Comparison of ENCODE assay signal across 24 cellular contexts in the genomic region with DNA sequence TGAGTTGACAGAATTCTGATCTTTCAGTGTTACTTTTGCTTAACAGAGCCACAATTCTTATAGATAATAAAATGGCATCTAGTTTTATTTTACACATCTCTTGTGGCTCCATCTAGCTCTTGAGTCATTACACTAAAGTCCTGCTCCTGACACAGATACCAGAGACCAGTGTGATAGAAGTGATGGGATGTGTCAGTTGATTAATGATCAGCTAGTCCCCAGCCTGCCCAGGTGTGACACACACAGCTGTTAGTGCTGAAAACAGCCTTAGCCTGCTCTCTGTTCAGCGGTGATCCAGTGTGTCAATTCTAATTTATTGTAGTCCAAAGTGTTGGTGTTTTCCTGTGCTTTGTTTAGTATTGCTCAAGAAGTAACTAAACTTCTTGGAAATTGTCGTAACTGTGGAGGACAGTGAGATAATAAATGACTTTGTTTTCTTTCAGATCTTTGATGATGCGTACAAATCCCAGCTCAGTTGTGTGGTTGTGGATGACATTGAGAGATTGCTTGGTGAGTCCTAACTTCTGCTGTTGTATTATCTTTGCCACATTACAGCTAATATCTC.
A peak's percentile ranks its signal among the peaks of the same experiment; 100 is the strongest.
DNase-seq lines count a peak whose midpoint lies in the region; ATAC-seq, FAIRE-seq and TF ChIP-seq lines count a peak whose summit lies in the region.
"Had no signal": no experiment of that assay in that cellular context is flagged by ENCODE, and none has a peak within 500 bp of the region (broad histone marks: within the 10 kb centered on the region; RNA-seq: fewer than 3 reads in every experiment).

No MANE protein-coding gene starts in this region.

- no peak for TF ChIP-seq RAD21 in HepG2 (CRISPR knock-in tag; IDR thresholded peaks at IDR 0.05)

- POLR2A ChIA-PET in HepG2 (lab: Yijun Ruan, JAX) = no interaction called here

- peaks cover 19% of the 10 kb centered on the region for H3K4me1 Mint-ChIP-seq in nephron progenitor cell
- no peaks in the 10 kb centered on the region for H3K4me1 Mint-ChIP-seq in glutamatergic neuron (ENCODE audit: low read depth, unreplicated experiment)

- in situ Hi-C loops in HepG2 (cut with HindIII; ENCODE audit: extremely low pct_ligation_motif_present, low pct_unique_long_range_greater_than_20kb) = no loop called here

- BruUV-seq in HepG2 (replicated peaks; lab: Mats Ljungman, UMichigan) = no TSS peak

- H2AFZ ChIP-seq in HepG2 (ENCODE audit: low read length) = no peak overlapping the region

- H3K9me3 Mint-ChIP-seq in nephron progenitor cell (no peaks in the 10 kb centered on the region), glutamatergic neuron (ENCODE audit: unreplicated experiment) (no peaks in the 10 kb centered on the region)
- H3K9me3 Mint-ChIP-seq: dendritic cell treated with granulocyte-macrophage colony-stimulating factor and Interleukin-4, amounts not matched to agents 40 ng/mL and 50 ng/mL, for 4 days; T-helper 1 cell treated with Interleukin-12 subunit alpha and Interleukin-12 subunit beta and Interleukin-4 antibody, amounts not matched to agents 30 μg/mL and 1 μg/mL, for 36 hours had no signal

- H3K27ac Mint-ChIP-seq in nephron progenitor cell (no peak overlapping the region), glutamatergic neuron (ENCODE audit: unreplicated experiment) (no peak overlapping the region)
- H3K27ac Mint-ChIP-seq: dendritic cell treated with granulocyte-macrophage colony-stimulating factor and Interleukin-4, amounts not matched to agents 40 ng/mL and 50 ng/mL, for 4 days; T-helper 1 cell treated with Interleukin-12 subunit alpha and Interleukin-12 subunit beta and Interleukin-4 antibody, amounts not matched to agents 30 μg/mL and 1 μg/mL, for 36 hours had no signal

- H3K27me3 Mint-ChIP-seq in nephron progenitor cell (ENCODE audit: low read depth, poor library complexity) = no peaks in the 10 kb centered on the region
- no peaks in the 10 kb centered on the region for H3K27me3 Mint-ChIP-seq in glutamatergic neuron (ENCODE audit: unreplicated experiment)
- H3K27me3 Mint-ChIP-seq: dendritic cell treated with granulocyte-macrophage colony-stimulating factor and Interleukin-4, amounts not matched to agents 40 ng/mL and 50 ng/mL, for 4 days had no signal

- H4K20me1 ChIP-seq in HepG2 (ENCODE audit: insufficient read depth, low read length) = no peaks in the 10 kb centered on the region

- peak; percentile 30 for ATAC-seq in esophagus mucosa
- no peak for ATAC-seq in HG03354 (IDR thresholded peaks at IDR 0.05; ENCODE audit: poor library complexity, severe bottlenecking, unreplicated experiment)
- no peak; the same call in 2 of the 3 replicates for ATAC-seq in HepG2
- ATAC-seq: pancreas, sciatic nerve had no signal

- intact Hi-C loops in HepG2 (cut with micrococcal nuclease; ENCODE audit: unreplicated experiment) = no loop called here

- H3K4me2 ChIP-seq in HepG2 (ENCODE audit: low read depth, low read length) = no peak overlapping the region

- no peak for TF ChIP-seq POLR2A in HepG2 (IDR thresholded peaks at IDR 0.05; ENCODE audit: insufficient read depth in 1 of 2, low read depth in 2 of 2, low read length in 2 of 2)

- H3K9me3 ChIP-seq in HepG2 (ENCODE audit: low read length) = no peaks in the 10 kb centered on the region
- H3K9me3 ChIP-seq: HAP-1, pancreas had no signal

- peaks cover 0 to 4% of the 10 kb centered on the region in 2 experiments; a peak in 3 of 5 replicates for H3K36me3 ChIP-seq in HepG2 (replicated peaks in 1 of 2; ENCODE audit: control insufficient read depth in 1 of 2, insufficient read depth in 2 of 2, low read length in 2 of 2)
- H3K36me3 ChIP-seq: HAP-1, pancreas had no signal

- no peak overlapping the region for H3K9ac ChIP-seq in HepG2 (ENCODE audit: insufficient read depth, low read depth, low read length)

- peaks cover 3% of the 10 kb centered on the region for H3K36me3 Mint-ChIP-seq in nephron progenitor cell (ENCODE audit: low read depth)
- no peaks in the 10 kb centered on the region for H3K36me3 Mint-ChIP-seq in glutamatergic neuron (ENCODE audit: unreplicated experiment)

- TF ChIP-seq EP300 in HepG2 (IDR thresholded peaks at IDR 0.05; ENCODE audit: low read depth in 2 of 2, low read length in 2 of 2) = no peak
- TF ChIP-seq EP300 in HepG2 (CRISPR knock-in tag; IDR thresholded peaks at IDR 0.05; ENCODE audit: borderline replicate concordance) = no peak

- H3K4me3 Mint-ChIP-seq in nephron progenitor cell (no peak overlapping the region), glutamatergic neuron (ENCODE audit: unreplicated experiment) (no peak overlapping the region)
- H3K4me3 Mint-ChIP-seq: dendritic cell treated with granulocyte-macrophage colony-stimulating factor and Interleukin-4, amounts not matched to agents 40 ng/mL and 50 ng/mL, for 4 days; T-helper 1 cell treated with Interleukin-12 subunit alpha and Interleukin-12 subunit beta and Interleukin-4 antibody, amounts not matched to agents 30 μg/mL and 1 μg/mL, for 36 hours had no signal

- 91% methylated on average over 3 of the region's 3 CpGs for WGBS in HepG2 (ENCODE audit: low lambda C conversion rate)

- CTCF ChIA-PET in HepG2 (lab: Yijun Ruan, JAX; ENCODE audit: low intra/inter-chr PET ratio, low total read pairs) = no interaction called here

- DNase-seq in AG10803 (ENCODE audit: low read depth) = peak; percentile 38
- peak; percentile 13 for DNase-seq in LHCN-M2 (ENCODE audit: low read depth)
- DNase-seq in nephron progenitor cell = peak; percentile 4
- no peak for DNase-seq in activated gamma-delta T cell (lab: John Stamatoyannopoulos, UW)
- DNase-seq in HepG2 (ENCODE audit: low spot score) = no peak
- DNase-seq in glutamatergic neuron = no peak
- DNase-seq: activated CD4-positive, alpha-beta T cell treated with anti-CD3 and anti-CD28 coated beads, Interleukin-2, amount 50 U/mL, for 48 hours; activated gamma-delta T cell treated with Interleukin-2 at 50 U/mL for 16 hours; foreskin melanocyte; kidney; NCI-H1417 treated with DMSO at 0.1 percent for 48 hours; NCI-H526; pancreas; SHP77 treated with DMSO at 0.1 percent for 48 hours; substantia nigra had no signal

- TF ChIP-seq CTCF in AG10803 (conservative IDR thresholded peaks at IDR 0.05; ENCODE audit: low read length) = no peak
- no peak for TF ChIP-seq CTCF in nephron progenitor cell (IDR thresholded peaks at IDR 0.05)
- TF ChIP-seq CTCF in HepG2 (CRISPR knock-in tag; IDR thresholded peaks at IDR 0.05) = no peak
- TF ChIP-seq CTCF in glutamatergic neuron (IDR thresholded peaks at IDR 0.05; ENCODE audit: partially characterized antibody, unreplicated experiment) = no peak

- H3K79me2 ChIP-seq in HepG2 (ENCODE audit: insufficient read depth, low read length) = no peaks in the 10 kb centered on the region

- H3K4me1 ChIP-seq in HepG2 (ENCODE audit: insufficient read depth, low read length) = no peaks in the 10 kb centered on the region
- H3K4me1 ChIP-seq: pancreas had no signal

- H3K4me3 ChIP-seq in AG10803 (ENCODE audit: low read length) = no peak overlapping the region
- no peak overlapping the region for H3K4me3 ChIP-seq in HepG2 (replicated peaks in 1 of 3; ENCODE audit: insufficient read depth in 1 of 3, low read depth in 2 of 3, low read length in 3 of 3)
- H3K4me3 ChIP-seq: HAP-1, pancreas had no signal

- no peak overlapping the region for H3K27ac ChIP-seq in HepG2 (ENCODE audit: extremely low read length, insufficient read depth, low read length)
- H3K27ac ChIP-seq: pancreas, VCaP had no signal

- FAIRE-seq in HepG2 (lab: Jason Lieb, UNC) = no peak
- FAIRE-seq: bronchial epithelial cell, endothelial cell of umbilical vein, kidney, pancreas had no signal

- H3K27me3 ChIP-seq in HepG2 (ENCODE audit: control insufficient read depth in 1 of 2, insufficient read depth in 2 of 2, low read length in 2 of 2) = no peaks in the 10 kb centered on the region
- H3K27me3 ChIP-seq: pancreas had no signal

TF ChIP-seq in HepG2, 621 proteins besides CTCF, POLR2A, EP300 and RAD21 (continues in another document):
- TF ChIP-seq ARHGAP35 (CRISPR knock-in tag; IDR thresholded peaks at IDR 0.05; ENCODE audit: borderline replicate concordance) (no peak), ZNF782 (CRISPR knock-in tag; IDR thresholded peaks at IDR 0.05; ENCODE audit: borderline replicate concordance) (no peak), POLR2AphosphoS2 (IDR thresholded peaks at IDR 0.05; ENCODE audit: low read depth, low read length) (no peak), NCOA2 (CRISPR knock-in tag; IDR thresholded peaks at IDR 0.05) (no peak), ARID5B (CRISPR knock-in tag; IDR thresholded peaks at IDR 0.05) (no peak), RAD51 (IDR thresholded peaks at IDR 0.05; ENCODE audit: borderline replicate concordance) (no peak), MAFK (conservative IDR thresholded peaks at IDR 0.05 in 1 of 2, IDR thresholded peaks at IDR 0.05 in 1 of 2; ENCODE audit: low read length in 2 of 2) (no peak), ZNF260 (CRISPR knock-in tag; IDR thresholded peaks at IDR 0.05; ENCODE audit: borderline replicate concordance, low read depth) (no peak), ZNF674 (CRISPR knock-in tag; IDR thresholded peaks at IDR 0.05; ENCODE audit: low read depth) (no peak), NFIB (CRISPR knock-in tag; IDR thresholded peaks at IDR 0.05; ENCODE audit: borderline replicate concordance) (no peak), HDAC6 (IDR thresholded peaks at IDR 0.05; ENCODE audit: low read depth, low read length) (no peak)

Comparison
In these comparisons a context has a peak if more than half of its experiments do, and no peak if none do; other contexts are left out.
1. DNase-seq: peak in AG10803 (single experiment), LHCN-M2 (single experiment) and nephron progenitor cell (single experiment); none in activated gamma-delta T cell (single experiment), HepG2 (single experiment) and glutamatergic neuron (single experiment).